ENCODE assay signal across 23 cellular contexts in the genomic region with DNA sequence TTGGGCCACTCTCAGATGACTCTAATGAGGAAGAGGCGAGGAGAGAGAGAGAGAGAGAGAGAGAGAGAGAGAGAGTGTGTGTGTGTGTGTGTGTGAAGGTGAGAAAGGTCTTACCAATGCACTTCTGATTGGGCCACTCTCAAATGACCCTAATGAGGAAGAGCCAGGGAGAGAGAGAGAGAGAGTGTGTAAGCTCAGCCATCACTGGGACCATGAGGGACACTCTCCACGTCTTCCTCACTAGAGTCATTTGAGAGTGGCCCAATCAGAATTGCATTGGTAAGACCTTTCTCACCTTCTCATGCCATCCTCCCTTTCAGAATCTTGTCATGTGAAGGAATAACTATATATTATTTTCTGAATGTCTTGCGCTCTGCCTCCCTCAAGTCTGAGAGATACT. TPM values are rescaled to one million over a fixed set of nuclear protein-coding genes. Genes with fewer than 3 reads are reported as not detected.
"Had no signal": no experiment of that assay in that cellular context is flagged by ENCODE, and none has a peak within 500 bp of the region (broad histone marks: within the 10 kb centered on the region; RNA-seq: fewer than 3 reads in every experiment).

No MANE protein-coding gene starts in this region.

RNA-seq across cellular contexts. Expression of a gene that starts 46.0 kb away (rescaled TPM):
- total RNA-seq: hepatocyte; kidney; left colon; left lung; liver; lower lobe of right lung; mammary epithelial cell; mesothelial cell of epicardium; mononuclear cell; naive thymus-derived CD4-positive, alpha-beta T cell; natural killer cell treated with Interleukin-12 subunit alpha and Interleukin-12 subunit beta and Interleukin-15 and Interleukin-18, amount 100 ng/mL, for 72 hours; osteocyte; posterior vena cava; psoas muscle; sigmoid colon; spleen; stomach; thyroid gland; transverse colon; upper lobe of left lung; urinary bladder; vagina had no signal
- polyA plus RNA-seq: hepatocyte; liver; mammary epithelial cell; naive thymus-derived CD4-positive, alpha-beta T cell; psoas muscle; sigmoid colon; small intestine; spleen; stomach; urinary bladder had no signal
